Comparison of ENCODE assay signal across 7 cellular contexts in genomic region chr22:38868886-38869381, GRCh38. TPM values are rescaled to one million over a fixed set of nuclear protein-coding genes. Genes with fewer than 3 reads are reported as not detected.
DNase-seq lines count a peak whose midpoint lies in the region; ATAC-seq and TF ChIP-seq lines count a peak whose summit lies in the region.

No MANE protein-coding gene starts in this region.

- no peaks in the 10 kb centered on the region for H3K27me3 ChIP-seq in WERI-Rb-1 (ENCODE audit: insufficient read depth, low read depth, severe bottlenecking)

- peaks cover 18% of the 10 kb centered on the region for H3K27me3 Mint-ChIP-seq in MCF 10A (ENCODE audit: insufficient read depth, unreplicated experiment)

- no peak for ATAC-seq in GM21360 (IDR thresholded peaks at IDR 0.05; ENCODE audit: unreplicated experiment)

- no peak overlapping the region for H3K4me3 Mint-ChIP-seq in MCF 10A (ENCODE audit: unreplicated experiment)

- intact Hi-C loops in MCF 10A (cut with micrococcal nuclease): loop anchor here (1.0 kb wide), 1 partner anchor 101 kb away; no protein-coding TSS in a partner anchor

- peak overlapping the region; percentile 6; the same call in 1 of the 2 replicates for H3K27ac ChIP-seq in WERI-Rb-1

- H3K4me3 ChIP-seq in GM12865 (ENCODE audit: low read depth, low read length) (no peak overlapping the region), NB4 (ENCODE audit: low read depth, low read length) (no peak overlapping the region), WERI-Rb-1 (ENCODE audit: low read depth, low read length) (no peak overlapping the region)

- H3K9me3 ChIP-seq in WERI-Rb-1 (ENCODE audit: severe bottlenecking): no peaks in the 10 kb centered on the region

- DNase-seq in GM12865 (ENCODE audit: low read depth) (peak; percentile 82), NB4 (ENCODE audit: low read depth) (peak; percentile 78), WERI-Rb-1 (peak; percentile 84), MCF 10A (ENCODE audit: unreplicated experiment) (peak; percentile 72), iris pigment epithelial cell (ENCODE audit: low read depth) (peak; percentile 50)
- peak; percentile 76 to 80 (median 78) for DNase-seq in stimulated activated CD4-positive, alpha-beta T cell treated with anti-CD3 and anti-CD28 coated beads, Interleukin-1b, Interleukin-23, amount 100 ng/mL, for 24 hours (ENCODE audit: low read depth in 4 of 4, low spot score in 1 of 4)

- POLR2A ChIA-PET in MCF 10A (lab: Yijun Ruan, JAX): interaction anchor here (0.6 to 1.3 kb wide), 2 partner anchors 112 to 253 kb away, joined by 3 to 6 read pairs; no protein-coding TSS in a partner anchor

- CTCF ChIA-PET in MCF 10A (lab: Yijun Ruan, JAX): interaction anchor here (0.5 to 3.9 kb wide), 32 partner anchors 8 to 450 kb away, joined by 3 to 65 read pairs (median 8); partner anchors contain the start of genes APOBEC3B, APOBEC3C and RPL3

- H3K36me3 ChIP-seq in WERI-Rb-1: peaks cover 54% of the 10 kb centered on the region

- TF ChIP-seq CTCF in GM12865 (IDR thresholded peaks at IDR 0.05; ENCODE audit: insufficient read depth, low read depth, low read length, missing control alignments) (peak; percentile 92), NB4 (IDR thresholded peaks at IDR 0.05; ENCODE audit: low read depth, low read length) (peak; percentile 76), WERI-Rb-1 (IDR thresholded peaks at IDR 0.05; ENCODE audit: low read depth, low read length) (peak; percentile 92), MCF 10A (IDR thresholded peaks at IDR 0.05; ENCODE audit: unreplicated experiment) (peak; percentile 74)

- TF ChIP-seq POLR2A in NB4 (IDR thresholded peaks at IDR 0.05; ENCODE audit: extremely low read depth, insufficient read length): no peak

- no TSS peak for BruUV-seq in MCF 10A (replicated peaks; lab: Mats Ljungman, UMichigan)

- H3K36me3 Mint-ChIP-seq in MCF 10A (ENCODE audit: insufficient read depth, unreplicated experiment): peaks cover 12% of the 10 kb centered on the region

- no peaks in the 10 kb centered on the region for H3K9me3 Mint-ChIP-seq in MCF 10A (ENCODE audit: unreplicated experiment)

- no peak overlapping the region for H3K27ac Mint-ChIP-seq in MCF 10A (ENCODE audit: low read depth, unreplicated experiment)

- H3K4me1 Mint-ChIP-seq in MCF 10A (ENCODE audit: insufficient read depth, unreplicated experiment): peaks cover 19% of the 10 kb centered on the region

RNA-seq across cellular contexts. Expression of gene CBX6, which starts 3.1 kb away (rescaled TPM):
- total RNA-seq in MCF 10A (2022): 22.9 and 42.1 TPM in 2 replicates

RNA-seq across cellular contexts. Expression of gene NPTXR, which starts 25.1 kb away (rescaled TPM):
- total RNA-seq in MCF 10A (2022): 0.93 and 0.96 TPM in 2 replicates
